22 cellular contexts compared by ENCODE assay signal in the genomic region with DNA sequence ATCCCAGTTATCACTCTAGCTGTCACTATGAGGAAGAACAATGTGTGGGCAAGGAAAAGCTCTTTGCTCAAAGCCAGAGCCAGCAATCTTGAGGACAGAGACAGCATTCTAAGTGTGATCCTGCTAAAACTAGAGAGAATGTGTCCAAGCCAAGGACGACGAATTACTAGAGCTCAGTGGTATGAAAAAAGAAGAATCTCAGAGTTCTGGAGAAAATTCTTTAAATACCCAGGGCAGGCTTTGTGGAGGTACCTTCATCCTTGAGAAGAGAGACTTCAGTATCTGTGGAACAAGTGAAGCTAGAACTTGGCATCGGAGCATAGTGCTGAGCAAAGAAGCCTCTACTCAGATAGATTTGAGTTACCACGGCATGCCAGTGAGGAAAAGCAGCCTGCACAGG.
DNase-seq lines count a peak whose midpoint lies in the region; ATAC-seq and TF ChIP-seq lines count a peak whose summit lies in the region.
"Had no signal": no experiment of that assay in that cellular context is flagged by ENCODE, and none has a peak within 500 bp of the region (broad histone marks: within the 10 kb centered on the region; RNA-seq: fewer than 3 reads in every experiment).

No MANE protein-coding gene starts in this region.

- H3K4me3 Mint-ChIP-seq in stimulated activated naive B cell treated with anti-CD40 and anti-IgM and Interleukin-4, amounts not matched to agents 10 μg/mL and 1 μg/mL and 100 μg/mL, for 72 hours, result no peak overlapping the region
- H3K4me3 Mint-ChIP-seq: B cell, CD14-positive monocyte, GM23338 had no signal

- H3F3A ChIP-seq in Loucy (ENCODE audit: low read depth), result no peaks in the 10 kb centered on the region

- no peaks in the 10 kb centered on the region for H3K36me3 ChIP-seq in Loucy (ENCODE audit: insufficient read depth, low read length)
- H3K36me3 ChIP-seq in mesodermal cell (ENCODE audit: control insufficient read depth, insufficient read depth, low read length), result no peaks in the 10 kb centered on the region
- H3K36me3 ChIP-seq: HAP-1 had no signal

- H3K36me3 Mint-ChIP-seq in stimulated activated naive B cell treated with anti-CD40 and anti-IgM and Interleukin-4, amounts not matched to agents 10 μg/mL and 1 μg/mL and 100 μg/mL, for 72 hours, result no peaks in the 10 kb centered on the region

- no peak for TF ChIP-seq CTCF in Loucy (conservative IDR thresholded peaks at IDR 0.05; ENCODE audit: low read length)

- H3K27me3 Mint-ChIP-seq in stimulated activated naive B cell treated with anti-CD40 and anti-IgM and Interleukin-4, amounts not matched to agents 10 μg/mL and 1 μg/mL and 100 μg/mL, for 72 hours, result no peaks in the 10 kb centered on the region
- H3K27me3 Mint-ChIP-seq: B cell had no signal

- no peaks in the 10 kb centered on the region for H4K20me1 ChIP-seq in Loucy (ENCODE audit: insufficient read depth, low read length, poor library complexity, severe bottlenecking)

- ATAC-seq in stimulated activated naive B cell treated with anti-CD40 and anti-IgM and Interleukin-4, amounts not matched to agents 10 μg/mL and 1 μg/mL and 100 μg/mL, for 72 hours (replicated peaks), result no peak
- ATAC-seq in HG02938 (IDR thresholded peaks at IDR 0.05; ENCODE audit: unreplicated experiment) (no peak), GM21528 (IDR thresholded peaks at IDR 0.05; ENCODE audit: low FRiP score, unreplicated experiment) (no peak)

- H3K4me1 ChIP-seq in Loucy (ENCODE audit: insufficient read depth, low read length, poor library complexity, severe bottlenecking), result peaks cover 22% of the 10 kb centered on the region
- peaks cover 32% of the 10 kb centered on the region for H3K4me1 ChIP-seq in mesodermal cell (ENCODE audit: control insufficient read depth, insufficient read depth, low read length, poor library complexity, severe bottlenecking)
- H3K4me1 ChIP-seq: HAP-1 had no signal

- H3K4me2 ChIP-seq in Loucy (ENCODE audit: low read depth, low read length, poor library complexity, severe bottlenecking), result no peak overlapping the region
- H3K4me2 ChIP-seq: GM23338 had no signal

- no peak overlapping the region for H3K9ac ChIP-seq in Loucy (ENCODE audit: low read depth, low read length, poor library complexity, severe bottlenecking)

- H3K9me2 ChIP-seq in Loucy (replicated peaks; ENCODE audit: low read depth, low read length), result no peaks in the 10 kb centered on the region

- H3K27ac Mint-ChIP-seq in stimulated activated naive B cell treated with anti-CD40 and anti-IgM and Interleukin-4, amounts not matched to agents 10 μg/mL and 1 μg/mL and 100 μg/mL, for 72 hours, result peak overlapping the region; percentile 4
- H3K27ac Mint-ChIP-seq: B cell, GM23338 had no signal

- H3K27ac ChIP-seq in caudate nucleus (ENCODE audit: low read depth, low read length) (peak overlapping the region; percentile 63), mesodermal cell (ENCODE audit: low read depth, low read length, severe bottlenecking) (peak overlapping the region; percentile 36)

- H3K9me3 ChIP-seq in Loucy (ENCODE audit: insufficient read depth, low read depth, low read length) (no peaks in the 10 kb centered on the region), mesodermal cell (ENCODE audit: control insufficient read depth, low read length) (no peaks in the 10 kb centered on the region)
- H3K9me3 ChIP-seq: HAP-1 had no signal

- no peaks in the 10 kb centered on the region for H3K4me1 Mint-ChIP-seq in stimulated activated naive B cell treated with anti-CD40 and anti-IgM and Interleukin-4, amounts not matched to agents 10 μg/mL and 1 μg/mL and 100 μg/mL, for 72 hours

- DNase-seq in caudate nucleus (lab: John Stamatoyannopoulos, UW), result no peak
- no peak for DNase-seq in stimulated activated naive B cell treated with anti-CD40 and anti-IgM and Interleukin-4, amounts not matched to agents 10 μg/mL and 1 μg/mL and 100 μg/mL, for 72 hours
- no peak for DNase-seq in activated CD4-positive, alpha-beta T cell treated with anti-CD3 and anti-CD28 coated beads for 1 hour
- no peak for DNase-seq in SKM-1 treated with dmso at 0.1 percent for 144 hours (lab: John Stamatoyannopoulos, UW; ENCODE audit: unreplicated experiment)
- DNase-seq: EL, GF-D8, Karpas-422, NCI-H1694, NCI-H2081 treated with DMSO at 0.1 percent for 48 hours, NCI-H2171 treated with DMSO at 0.1 percent for 48 hours, NCI-H524 treated with DMSO at 0.1 percent for 48 hours, NCI-H82, OCI-M1, Right ventricle myocardium superior had no signal

- H3K27me3 ChIP-seq in Loucy (ENCODE audit: insufficient read depth, low read length, poor library complexity, severe bottlenecking), result no peaks in the 10 kb centered on the region

- H3K9me3 Mint-ChIP-seq in stimulated activated naive B cell treated with anti-CD40 and anti-IgM and Interleukin-4, amounts not matched to agents 10 μg/mL and 1 μg/mL and 100 μg/mL, for 72 hours, result no peaks in the 10 kb centered on the region
- H3K9me3 Mint-ChIP-seq: GM23338 had no signal

- H3K79me2 ChIP-seq in Loucy (ENCODE audit: insufficient read depth, low read length), result no peaks in the 10 kb centered on the region

- 92 to 98% methylated on average over 3 to 4 of the region's 4 CpGs for WGBS in mesodermal cell (ENCODE audit: insufficient coverage in 2 of 2), 2 experiments

- H2AFZ ChIP-seq in Loucy (ENCODE audit: low read length), result peak overlapping the region; percentile 15; the same call in 1 of the 2 replicates

- H3K4me3 ChIP-seq in Loucy (ENCODE audit: low read length, poor library complexity, severe bottlenecking) (no peak overlapping the region), mesodermal cell (ENCODE audit: extremely low read depth, insufficient read depth, low read length, poor library complexity, severe bottlenecking) (no peak overlapping the region)
- H3K4me3 ChIP-seq: GM23338, HAP-1 had no signal
